ENCODE assay signal across 8 cellular contexts in the genomic region with DNA sequence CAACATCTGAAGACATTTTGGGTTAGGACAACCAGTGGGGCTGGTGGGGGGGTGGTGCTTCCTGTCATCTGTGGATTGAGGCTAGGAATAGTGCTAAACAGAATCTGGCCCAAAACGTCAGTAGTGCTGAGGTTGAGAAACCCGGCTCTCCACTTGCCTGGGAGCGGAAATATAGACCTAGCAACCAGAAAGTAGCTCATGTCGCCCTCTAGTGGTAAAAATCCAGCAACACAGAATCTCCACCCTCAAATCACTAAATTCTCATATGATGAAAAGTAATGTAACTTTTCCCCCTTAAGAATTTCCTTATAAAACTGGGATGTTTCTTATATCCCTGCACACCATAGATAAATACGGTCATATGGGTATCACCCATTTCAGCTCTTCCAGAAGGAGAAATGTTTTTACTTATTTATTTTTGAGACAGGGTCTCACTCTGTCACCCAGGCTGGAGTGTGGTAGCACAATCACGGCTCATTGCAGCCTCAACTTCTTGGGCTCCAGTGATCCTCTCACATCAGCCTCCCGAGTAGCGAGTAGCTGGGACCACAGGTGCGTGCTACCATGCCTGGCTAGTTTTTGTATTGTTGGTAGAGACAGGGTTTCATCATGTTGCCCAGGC. TPM values are rescaled to one million over a fixed set of nuclear protein-coding genes. Genes with fewer than 3 reads are reported as not detected.
DNase-seq lines count a peak whose midpoint lies in the region; ATAC-seq and TF ChIP-seq lines count a peak whose summit lies in the region.

No MANE protein-coding gene starts in this region.

- H3K4me3 Mint-ChIP-seq in CD14-positive monocyte = no peak overlapping the region
- peak overlapping the region; percentile 59 for H3K4me3 Mint-ChIP-seq in activated CD4-positive, alpha-beta T cell treated with anti-CD3 and anti-CD28 coated beads, Interleukin-2, amount 10 ng/mL, durations not matched to agents 24 days and 14 days

- H3K27ac ChIP-seq in dorsolateral prefrontal cortex (peak overlapping the region in 2 of 59 donors; percentile 22 to 39), lung (ENCODE audit: low read depth in 1 of 2, low read length in 1 of 2) (peak overlapping the region in 1 of 2 donors; percentile 26)

- H3K9me3 ChIP-seq in lung (ENCODE audit: control insufficient read depth in 2 of 2, insufficient read depth in 1 of 2, low read length in 1 of 2) = no peaks in the 10 kb centered on the region

- H3K4me1 Mint-ChIP-seq in CD14-positive monocyte = peaks cover 19% of the 10 kb centered on the region
- H3K4me1 Mint-ChIP-seq in activated CD4-positive, alpha-beta T cell treated with anti-CD3 and anti-CD28 coated beads, Interleukin-2, amount 10 ng/mL, durations not matched to agents 24 days and 14 days = peaks cover 55% of the 10 kb centered on the region

- intact Hi-C loops in CD14-positive monocyte (cut with micrococcal nuclease) (loop anchor here in 1 of 2 donors (10.0 kb wide), 1 partner anchor 190 kb away; no protein-coding TSS in a partner anchor), dorsolateral prefrontal cortex (cut with DNase I) (loop anchor here (5.0 to 10.0 kb wide), 3 partner anchors 58 to 190 kb away; no protein-coding TSS in a partner anchor)
- intact Hi-C loops in activated CD4-positive, alpha-beta T cell treated with anti-CD3 and anti-CD28 coated beads, Interleukin-2, amount 10 ng/mL, durations not matched to agents 24 days and 14 days (cut with micrococcal nuclease) = loop anchor here (1.0 to 2.0 kb wide), 5 partner anchors 14 to 189 kb away; no protein-coding TSS in a partner anchor

- ATAC-seq in HG03439 (IDR thresholded peaks at IDR 0.05; ENCODE audit: unreplicated experiment) = peak; percentile 88
- ATAC-seq in lung (ENCODE audit: insufficient read depth, low FRiP score) = peak; percentile 85

- peaks cover 14 to 39% of the 10 kb centered on the region in 2 donors for H3K36me3 ChIP-seq in lung (ENCODE audit: control insufficient read depth in 2 of 2, insufficient read depth in 2 of 2, low read length in 2 of 2)

- peaks cover 0 to 2% (median 0%) of the 10 kb centered on the region in 3 donors for H3K27me3 Mint-ChIP-seq in CD14-positive monocyte (ENCODE audit: low read depth in 3 of 3)
- no peaks in the 10 kb centered on the region for H3K27me3 Mint-ChIP-seq in activated CD4-positive, alpha-beta T cell treated with anti-CD3 and anti-CD28 coated beads, Interleukin-2, amount 10 ng/mL, durations not matched to agents 24 days and 14 days

- H3K4me3 ChIP-seq in dorsolateral prefrontal cortex (peak overlapping the region in 7 of 59 donors; percentile 25 to 42 (median 28)), lung (no peak overlapping the region)

- H3K27me3 ChIP-seq in dorsolateral prefrontal cortex = no peaks in the 10 kb centered on the region
- H3K27me3 ChIP-seq in lung (ENCODE audit: control insufficient read depth, insufficient read depth) = no peaks in the 10 kb centered on the region

- H3K36me3 Mint-ChIP-seq in CD14-positive monocyte = peaks cover 75 to 83% of the 10 kb centered on the region in 2 donors
- peaks cover 74% of the 10 kb centered on the region for H3K36me3 Mint-ChIP-seq in activated CD4-positive, alpha-beta T cell treated with anti-CD3 and anti-CD28 coated beads, Interleukin-2, amount 10 ng/mL, durations not matched to agents 24 days and 14 days (ENCODE audit: low read depth)

- H3K27ac Mint-ChIP-seq in CD14-positive monocyte = peak overlapping the region; percentile 72 to 90 (median 81)
- H3K27ac Mint-ChIP-seq in activated CD4-positive, alpha-beta T cell treated with anti-CD3 and anti-CD28 coated beads, Interleukin-2, amount 10 ng/mL, durations not matched to agents 24 days and 14 days = peak overlapping the region; percentile 73

- 41 to 42% methylated on average over 9 of the region's 9 CpGs for WGBS in lung, 2 donors

- H3K4me1 ChIP-seq in lung (ENCODE audit: control insufficient read depth in 2 of 2, insufficient read depth in 2 of 2, low read length in 2 of 2) = peaks cover 0 to 2% of the 10 kb centered on the region in 2 donors

- peak; percentile 82 for TF ChIP-seq CTCF in CD14-positive monocyte (IDR thresholded peaks at IDR 0.05)
- peak; percentile 76 to 98 (median 88) for TF ChIP-seq CTCF in dorsolateral prefrontal cortex (IDR thresholded peaks at IDR 0.05 in 54 of 56, conservative IDR thresholded peaks at IDR 0.05 in 2 of 56; ENCODE audit: low read depth in 1 of 56, partially characterized antibody in 56 of 56)
- TF ChIP-seq CTCF in lung (IDR thresholded peaks at IDR 0.05; ENCODE audit: control extremely low read depth, extremely low read depth) = peak; percentile 56

- H3K9me3 Mint-ChIP-seq in CD14-positive monocyte = no peaks in the 10 kb centered on the region
- H3K9me3 Mint-ChIP-seq in activated CD4-positive, alpha-beta T cell treated with anti-CD3 and anti-CD28 coated beads, Interleukin-2, amount 10 ng/mL, durations not matched to agents 24 days and 14 days = no peaks in the 10 kb centered on the region

- peak; percentile 60 for DNase-seq in CD14-positive monocyte (ENCODE audit: low spot score)
- DNase-seq in GM19240 (ENCODE audit: insufficient read length, low spot score) = peak; percentile 43
- DNase-seq in NCI-H446 treated with DMSO at 0.1 percent for 48 hours (lab: John Stamatoyannopoulos, UW) = peak; percentile 36
- peak; percentile 91 for DNase-seq in activated CD4-positive, alpha-beta T cell treated with anti-CD3 and anti-CD28 coated beads, Interleukin-2, amount 10 ng/mL, durations not matched to agents 24 days and 14 days
- peak in 8 of 10 donors; percentile 30 to 67 (median 47) for DNase-seq in dorsolateral prefrontal cortex
- peak; percentile 76 for DNase-seq in lung (ENCODE audit: low spot score)
- peak; percentile 41 to 52 for DNase-seq in stimulated activated CD8-positive, alpha-beta memory T cell treated with anti-CD3 and anti-CD28 coated beads, Interleukin-2, amount 100 ng/mL, for 1 hour (ENCODE audit: low read depth in 2 of 2)

RNA-seq across cellular contexts. Expression of gene ZC3HAV1, which starts 34.4 kb away (rescaled TPM):
- 10 to 100 TPM; 21.2 to 30.2 TPM for polyA plus RNA-seq in CD14-positive monocyte
- 86.1 and 90.5 TPM in 2 replicates for total RNA-seq in activated CD4-positive, alpha-beta T cell treated with anti-CD3 and anti-CD28 coated beads, Interleukin-2, amount 10 ng/mL, durations not matched to agents 24 days and 14 days
- total RNA-seq in dorsolateral prefrontal cortex = 10 to 100 TPM in 72 of 120 experiments, 1 to 10 TPM in 48; 5.8 to 24.9 (median 10.3) TPM
- total RNA-seq in lung = 10 to 100 TPM; 37.8 to 43.4 TPM
- polyA plus RNA-seq in lung = 10 to 100 TPM in 1 of 2 donors, 1 to 10 TPM in 1; 8.2 to 11.3 TPM

RNA-seq across cellular contexts. Expression of gene ZC3HAV1L, which starts 39.3 kb away (rescaled TPM):
- polyA plus RNA-seq in CD14-positive monocyte (under 1 TPM in 1 of 2 donors, not detected in 1; 0.10 TPM), lung (1 to 10 TPM in 1 of 2 donors, under 1 TPM in 1; 0.57 to 1.6 TPM)
- 36.5 and 38.5 TPM in 2 replicates for total RNA-seq in activated CD4-positive, alpha-beta T cell treated with anti-CD3 and anti-CD28 coated beads, Interleukin-2, amount 10 ng/mL, durations not matched to agents 24 days and 14 days
- total RNA-seq in dorsolateral prefrontal cortex (1 to 10 TPM; 1.5 to 6.0 (median 3.0) TPM), lung (10 to 100 TPM in 1 of 2 donors, 1 to 10 TPM in 1; 7.5 to 30.7 TPM)

Comparison
In these comparisons a context has a peak if more than half of its experiments do, and no peak if none do; other contexts are left out.
1. DNase-seq: peak in every context shown above with its lines; median percentile 91 in activated CD4-positive, alpha-beta T cell treated with anti-CD3 and anti-CD28 coated beads, Interleukin-2, amount 10 ng/mL, durations not matched to agents 24 days and 14 days; 76 in lung; 60 in CD14-positive monocyte; 47 in dorsolateral prefrontal cortex; 46 in stimulated activated CD8-positive, alpha-beta memory T cell treated with anti-CD3 and anti-CD28 coated beads, Interleukin-2, amount 100 ng/mL, for 1 hour; 43 in GM19240; 36 in NCI-H446 treated with DMSO at 0.1 percent for 48 hours.